1 cellular context compared by ENCODE assay signal in the genomic region with DNA sequence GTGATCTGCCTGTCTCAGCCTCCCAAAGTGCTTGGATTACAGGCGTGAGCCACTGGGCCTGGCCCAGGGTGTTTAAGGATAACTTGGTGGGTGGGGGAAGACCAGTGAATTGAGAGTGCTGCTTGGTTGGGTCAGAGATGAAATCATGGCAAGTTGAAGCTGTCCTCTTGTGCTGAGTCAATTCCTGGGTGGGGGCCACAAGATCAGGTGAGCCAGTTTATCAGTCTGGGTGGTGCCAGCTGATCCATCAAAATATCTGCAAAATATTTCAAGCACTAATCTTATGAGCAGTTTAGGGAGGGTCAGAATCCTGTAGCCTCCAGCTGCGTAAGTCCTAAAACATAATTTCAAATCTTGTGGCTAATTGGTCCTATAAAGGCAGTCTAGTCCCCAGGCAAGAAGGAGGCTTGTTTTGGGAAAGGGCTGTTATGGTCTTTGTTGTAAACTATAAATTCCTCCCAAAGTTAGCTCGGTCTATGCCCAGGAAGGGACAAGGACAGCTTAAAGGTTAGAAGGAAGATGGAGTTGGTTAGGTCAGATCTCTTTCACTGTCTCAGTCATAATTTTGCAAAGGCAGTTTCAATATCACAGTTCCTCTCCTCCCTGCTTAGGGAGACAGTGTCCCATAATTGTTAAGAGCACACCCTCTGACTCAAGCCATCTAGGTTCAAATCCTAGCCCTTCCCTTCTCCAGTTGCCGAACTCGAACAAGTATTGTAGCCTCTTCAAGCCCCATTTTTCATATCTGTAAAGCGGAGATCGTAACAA.
TF ChIP-seq lines count a peak whose summit lies in the region.

No MANE protein-coding gene starts in this region.

TF ChIP-seq in K562, 482 proteins besides CTCF, POLR2A, EP300 and RAD21 (continued from another document and continues in another):
- TF ChIP-seq, protein P1, sequence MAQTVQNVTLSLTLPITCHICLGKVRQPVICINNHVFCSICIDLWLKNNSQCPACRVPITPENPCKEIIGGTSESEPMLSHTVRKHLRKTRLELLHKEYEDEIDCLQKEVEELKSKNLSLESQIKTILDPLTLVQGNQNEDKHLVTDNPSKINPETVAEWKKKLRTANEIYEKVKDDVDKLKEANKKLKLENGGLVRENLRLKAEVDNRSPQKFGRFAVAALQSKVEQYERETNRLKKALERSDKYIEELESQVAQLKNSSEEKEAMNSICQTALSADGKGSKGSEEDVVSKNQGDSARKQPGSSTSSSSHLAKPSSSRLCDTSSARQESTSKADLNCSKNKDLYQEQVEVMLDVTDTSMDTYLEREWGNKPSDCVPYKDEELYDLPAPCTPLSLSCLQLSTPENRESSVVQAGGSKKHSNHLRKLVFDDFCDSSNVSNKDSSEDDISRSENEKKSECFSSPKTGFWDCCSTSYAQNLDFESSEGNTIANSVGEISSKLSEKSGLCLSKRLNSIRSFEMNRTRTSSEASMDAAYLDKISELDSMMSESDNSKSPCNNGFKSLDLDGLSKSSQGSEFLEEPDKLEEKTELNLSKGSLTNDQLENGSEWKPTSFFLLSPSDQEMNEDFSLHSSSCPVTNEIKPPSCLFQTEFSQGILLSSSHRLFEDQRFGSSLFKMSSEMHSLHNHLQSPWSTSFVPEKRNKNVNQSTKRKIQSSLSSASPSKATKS (CRISPR knock-in tag; IDR thresholded peaks at IDR 0.05) = no peak
- TF ChIP-seq MAZ (CRISPR knock-in tag; conservative IDR thresholded peaks at IDR 0.05 in 1 of 2, IDR thresholded peaks at IDR 0.05 in 1 of 2) = no peak
- peak; percentile 46 for TF ChIP-seq ETV1 (tag; conservative IDR thresholded peaks at IDR 0.05; ENCODE audit: low read depth)
- TF ChIP-seq NONO (IDR thresholded peaks at IDR 0.05; ENCODE audit: low read depth in 2 of 2, low read length in 1 of 2) = no peak
- TF ChIP-seq, protein P2, sequence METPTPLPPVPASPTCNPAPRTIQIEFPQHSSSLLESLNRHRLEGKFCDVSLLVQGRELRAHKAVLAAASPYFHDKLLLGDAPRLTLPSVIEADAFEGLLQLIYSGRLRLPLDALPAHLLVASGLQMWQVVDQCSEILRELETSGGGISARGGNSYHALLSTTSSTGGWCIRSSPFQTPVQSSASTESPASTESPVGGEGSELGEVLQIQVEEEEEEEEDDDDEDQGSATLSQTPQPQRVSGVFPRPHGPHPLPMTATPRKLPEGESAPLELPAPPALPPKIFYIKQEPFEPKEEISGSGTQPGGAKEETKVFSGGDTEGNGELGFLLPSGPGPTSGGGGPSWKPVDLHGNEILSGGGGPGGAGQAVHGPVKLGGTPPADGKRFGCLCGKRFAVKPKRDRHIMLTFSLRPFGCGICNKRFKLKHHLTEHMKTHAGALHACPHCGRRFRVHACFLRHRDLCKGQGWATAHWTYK (CRISPR knock-in tag; IDR thresholded peaks at IDR 0.05) = 0 out of 2 replicates have a peak, but pooled peaks have one; percentile 25
- TF ChIP-seq RBM15 (IDR thresholded peaks at IDR 0.05; ENCODE audit: insufficient read depth, low read length) = no peak
- TF ChIP-seq CREB1 (IDR thresholded peaks at IDR 0.05) = no peak
- TF ChIP-seq CREB1 (CRISPR knock-in tag; IDR thresholded peaks at IDR 0.05) = no peak
- TF ChIP-seq, protein P3, sequence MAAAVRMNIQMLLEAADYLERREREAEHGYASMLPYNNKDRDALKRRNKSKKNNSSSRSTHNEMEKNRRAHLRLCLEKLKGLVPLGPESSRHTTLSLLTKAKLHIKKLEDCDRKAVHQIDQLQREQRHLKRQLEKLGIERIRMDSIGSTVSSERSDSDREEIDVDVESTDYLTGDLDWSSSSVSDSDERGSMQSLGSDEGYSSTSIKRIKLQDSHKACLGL (CRISPR knock-in tag; IDR thresholded peaks at IDR 0.05; ENCODE audit: borderline replicate concordance, poor library complexity, severe bottlenecking) = no peak
- TF ChIP-seq, protein P4, sequence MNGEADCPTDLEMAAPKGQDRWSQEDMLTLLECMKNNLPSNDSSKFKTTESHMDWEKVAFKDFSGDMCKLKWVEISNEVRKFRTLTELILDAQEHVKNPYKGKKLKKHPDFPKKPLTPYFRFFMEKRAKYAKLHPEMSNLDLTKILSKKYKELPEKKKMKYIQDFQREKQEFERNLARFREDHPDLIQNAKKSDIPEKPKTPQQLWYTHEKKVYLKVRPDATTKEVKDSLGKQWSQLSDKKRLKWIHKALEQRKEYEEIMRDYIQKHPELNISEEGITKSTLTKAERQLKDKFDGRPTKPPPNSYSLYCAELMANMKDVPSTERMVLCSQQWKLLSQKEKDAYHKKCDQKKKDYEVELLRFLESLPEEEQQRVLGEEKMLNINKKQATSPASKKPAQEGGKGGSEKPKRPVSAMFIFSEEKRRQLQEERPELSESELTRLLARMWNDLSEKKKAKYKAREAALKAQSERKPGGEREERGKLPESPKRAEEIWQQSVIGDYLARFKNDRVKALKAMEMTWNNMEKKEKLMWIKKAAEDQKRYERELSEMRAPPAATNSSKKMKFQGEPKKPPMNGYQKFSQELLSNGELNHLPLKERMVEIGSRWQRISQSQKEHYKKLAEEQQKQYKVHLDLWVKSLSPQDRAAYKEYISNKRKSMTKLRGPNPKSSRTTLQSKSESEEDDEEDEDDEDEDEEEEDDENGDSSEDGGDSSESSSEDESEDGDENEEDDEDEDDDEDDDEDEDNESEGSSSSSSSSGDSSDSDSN (IDR thresholded peaks at IDR 0.05; ENCODE audit: borderline replicate concordance in 1 of 2, low read depth in 2 of 2, low read length in 2 of 2) = no peak
- no peak for TF ChIP-seq MXI1 (IDR thresholded peaks at IDR 0.05; ENCODE audit: low read depth, low read length)
- 0 out of 2 replicates have a peak, but pooled peaks have one; percentile 51 for TF ChIP-seq ZNF561 (CRISPR knock-in tag; conservative IDR thresholded peaks at IDR 0.05)
- TF ChIP-seq PHB (CRISPR knock-in tag; IDR thresholded peaks at IDR 0.05) = no peak
- TF ChIP-seq PTRF (tag; IDR thresholded peaks at IDR 0.05) = peak; percentile 80
- peak; percentile 72 for TF ChIP-seq TAF7 (tag; IDR thresholded peaks at IDR 0.05)
- no peak for TF ChIP-seq BCOR (IDR thresholded peaks at IDR 0.05)
- TF ChIP-seq TAL1 (IDR thresholded peaks at IDR 0.05) = no peak
- TF ChIP-seq, protein P5, sequence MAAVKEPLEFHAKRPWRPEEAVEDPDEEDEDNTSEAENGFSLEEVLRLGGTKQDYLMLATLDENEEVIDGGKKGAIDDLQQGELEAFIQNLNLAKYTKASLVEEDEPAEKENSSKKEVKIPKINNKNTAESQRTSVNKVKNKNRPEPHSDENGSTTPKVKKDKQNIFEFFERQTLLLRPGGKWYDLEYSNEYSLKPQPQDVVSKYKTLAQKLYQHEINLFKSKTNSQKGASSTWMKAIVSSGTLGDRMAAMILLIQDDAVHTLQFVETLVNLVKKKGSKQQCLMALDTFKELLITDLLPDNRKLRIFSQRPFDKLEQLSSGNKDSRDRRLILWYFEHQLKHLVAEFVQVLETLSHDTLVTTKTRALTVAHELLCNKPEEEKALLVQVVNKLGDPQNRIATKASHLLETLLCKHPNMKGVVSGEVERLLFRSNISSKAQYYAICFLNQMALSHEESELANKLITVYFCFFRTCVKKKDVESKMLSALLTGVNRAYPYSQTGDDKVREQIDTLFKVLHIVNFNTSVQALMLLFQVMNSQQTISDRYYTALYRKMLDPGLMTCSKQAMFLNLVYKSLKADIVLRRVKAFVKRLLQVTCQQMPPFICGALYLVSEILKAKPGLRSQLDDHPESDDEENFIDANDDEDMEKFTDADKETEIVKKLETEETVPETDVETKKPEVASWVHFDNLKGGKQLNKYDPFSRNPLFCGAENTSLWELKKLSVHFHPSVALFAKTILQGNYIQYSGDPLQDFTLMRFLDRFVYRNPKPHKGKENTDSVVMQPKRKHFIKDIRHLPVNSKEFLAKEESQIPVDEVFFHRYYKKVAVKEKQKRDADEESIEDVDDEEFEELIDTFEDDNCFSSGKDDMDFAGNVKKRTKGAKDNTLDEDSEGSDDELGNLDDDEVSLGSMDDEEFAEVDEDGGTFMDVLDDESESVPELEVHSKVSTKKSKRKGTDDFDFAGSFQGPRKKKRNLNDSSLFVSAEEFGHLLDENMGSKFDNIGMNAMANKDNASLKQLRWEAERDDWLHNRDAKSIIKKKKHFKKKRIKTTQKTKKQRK (IDR thresholded peaks at IDR 0.05; ENCODE audit: borderline replicate concordance, low read depth, low read length) = no peak
- no peak for TF ChIP-seq ELF2 (CRISPR knock-in tag; IDR thresholded peaks at IDR 0.05)
- TF ChIP-seq ZEB2 (IDR thresholded peaks at IDR 0.05) = no peak
- TF ChIP-seq FOXK1 (CRISPR knock-in tag; IDR thresholded peaks at IDR 0.05; ENCODE audit: borderline replicate concordance) = no peak
- no peak for TF ChIP-seq TFAM (CRISPR knock-in tag; conservative IDR thresholded peaks at IDR 0.05)
- TF ChIP-seq SMARCC2 (IDR thresholded peaks at IDR 0.05; ENCODE audit: low read depth) = no peak
- TF ChIP-seq THRAP3 (IDR thresholded peaks at IDR 0.05; ENCODE audit: borderline replicate concordance) = no peak
- TF ChIP-seq ARID1B (IDR thresholded peaks at IDR 0.05) = no peak
- TF ChIP-seq, protein P6, sequence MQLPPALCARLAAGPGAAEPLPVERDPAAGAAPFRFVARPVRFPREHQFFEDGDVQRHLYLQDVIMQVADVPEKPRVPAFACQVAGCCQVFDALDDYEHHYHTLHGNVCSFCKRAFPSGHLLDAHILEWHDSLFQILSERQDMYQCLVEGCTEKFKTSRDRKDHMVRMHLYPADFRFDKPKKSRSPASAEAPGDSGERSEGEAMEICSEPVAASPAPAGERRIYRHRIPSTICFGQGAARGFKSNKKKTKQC (CRISPR knock-in tag; IDR thresholded peaks at IDR 0.05) = no peak
- no peak for TF ChIP-seq FOXM1 (IDR thresholded peaks at IDR 0.05; ENCODE audit: low read depth)
- TF ChIP-seq FOXM1 (CRISPR knock-in tag; IDR thresholded peaks at IDR 0.05; ENCODE audit: low read depth) = no peak
- TF ChIP-seq, protein P7, sequence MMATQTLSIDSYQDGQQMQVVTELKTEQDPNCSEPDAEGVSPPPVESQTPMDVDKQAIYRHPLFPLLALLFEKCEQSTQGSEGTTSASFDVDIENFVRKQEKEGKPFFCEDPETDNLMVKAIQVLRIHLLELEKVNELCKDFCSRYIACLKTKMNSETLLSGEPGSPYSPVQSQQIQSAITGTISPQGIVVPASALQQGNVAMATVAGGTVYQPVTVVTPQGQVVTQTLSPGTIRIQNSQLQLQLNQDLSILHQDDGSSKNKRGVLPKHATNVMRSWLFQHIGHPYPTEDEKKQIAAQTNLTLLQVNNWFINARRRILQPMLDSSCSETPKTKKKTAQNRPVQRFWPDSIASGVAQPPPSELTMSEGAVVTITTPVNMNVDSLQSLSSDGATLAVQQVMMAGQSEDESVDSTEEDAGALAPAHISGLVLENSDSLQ (IDR thresholded peaks at IDR 0.05) = no peak
- TF ChIP-seq SAP30 (IDR thresholded peaks at IDR 0.05; ENCODE audit: borderline replicate concordance, insufficient read depth, low read depth, low read length, poor library complexity, severe bottlenecking) = no peak
- TF ChIP-seq, protein P8, sequence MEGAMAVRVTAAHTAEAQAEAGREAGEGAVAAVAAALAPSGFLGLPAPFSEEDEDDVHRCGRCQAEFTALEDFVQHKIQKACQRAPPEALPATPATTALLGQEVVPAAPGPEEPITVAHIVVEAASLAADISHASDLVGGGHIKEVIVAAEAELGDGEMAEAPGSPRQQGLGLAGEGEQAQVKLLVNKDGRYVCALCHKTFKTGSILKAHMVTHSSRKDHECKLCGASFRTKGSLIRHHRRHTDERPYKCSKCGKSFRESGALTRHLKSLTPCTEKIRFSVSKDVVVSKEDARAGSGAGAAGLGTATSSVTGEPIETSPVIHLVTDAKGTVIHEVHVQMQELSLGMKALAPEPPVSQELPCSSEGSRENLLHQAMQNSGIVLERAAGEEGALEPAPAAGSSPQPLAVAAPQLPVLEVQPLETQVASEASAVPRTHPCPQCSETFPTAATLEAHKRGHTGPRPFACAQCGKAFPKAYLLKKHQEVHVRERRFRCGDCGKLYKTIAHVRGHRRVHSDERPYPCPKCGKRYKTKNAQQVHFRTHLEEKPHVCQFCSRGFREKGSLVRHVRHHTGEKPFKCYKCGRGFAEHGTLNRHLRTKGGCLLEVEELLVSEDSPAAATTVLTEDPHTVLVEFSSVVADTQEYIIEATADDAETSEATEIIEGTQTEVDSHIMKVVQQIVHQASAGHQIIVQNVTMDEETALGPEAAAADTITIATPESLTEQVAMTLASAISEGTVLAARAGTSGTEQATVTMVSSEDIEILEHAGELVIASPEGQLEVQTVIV (CRISPR knock-in tag; IDR thresholded peaks at IDR 0.05; ENCODE audit: borderline replicate concordance) = no peak
- TF ChIP-seq PHTF2 (CRISPR knock-in tag; IDR thresholded peaks at IDR 0.05) = no peak
- no peak for TF ChIP-seq HSF4 (CRISPR knock-in tag; IDR thresholded peaks at IDR 0.05; ENCODE audit: borderline replicate concordance)
- TF ChIP-seq, protein P9, sequence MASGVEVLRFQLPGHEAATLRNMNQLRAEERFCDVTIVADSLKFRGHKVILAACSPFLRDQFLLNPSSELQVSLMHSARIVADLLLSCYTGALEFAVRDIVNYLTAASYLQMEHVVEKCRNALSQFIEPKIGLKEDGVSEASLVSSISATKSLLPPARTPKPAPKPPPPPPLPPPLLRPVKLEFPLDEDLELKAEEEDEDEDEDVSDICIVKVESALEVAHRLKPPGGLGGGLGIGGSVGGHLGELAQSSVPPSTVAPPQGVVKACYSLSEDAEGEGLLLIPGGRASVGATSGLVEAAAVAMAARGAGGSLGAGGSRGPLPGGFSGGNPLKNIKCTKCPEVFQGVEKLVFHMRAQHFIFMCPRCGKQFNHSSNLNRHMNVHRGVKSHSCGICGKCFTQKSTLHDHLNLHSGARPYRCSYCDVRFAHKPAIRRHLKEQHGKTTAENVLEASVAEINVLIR (CRISPR knock-in tag; IDR thresholded peaks at IDR 0.05) = no peak
- TF ChIP-seq, protein P10, sequence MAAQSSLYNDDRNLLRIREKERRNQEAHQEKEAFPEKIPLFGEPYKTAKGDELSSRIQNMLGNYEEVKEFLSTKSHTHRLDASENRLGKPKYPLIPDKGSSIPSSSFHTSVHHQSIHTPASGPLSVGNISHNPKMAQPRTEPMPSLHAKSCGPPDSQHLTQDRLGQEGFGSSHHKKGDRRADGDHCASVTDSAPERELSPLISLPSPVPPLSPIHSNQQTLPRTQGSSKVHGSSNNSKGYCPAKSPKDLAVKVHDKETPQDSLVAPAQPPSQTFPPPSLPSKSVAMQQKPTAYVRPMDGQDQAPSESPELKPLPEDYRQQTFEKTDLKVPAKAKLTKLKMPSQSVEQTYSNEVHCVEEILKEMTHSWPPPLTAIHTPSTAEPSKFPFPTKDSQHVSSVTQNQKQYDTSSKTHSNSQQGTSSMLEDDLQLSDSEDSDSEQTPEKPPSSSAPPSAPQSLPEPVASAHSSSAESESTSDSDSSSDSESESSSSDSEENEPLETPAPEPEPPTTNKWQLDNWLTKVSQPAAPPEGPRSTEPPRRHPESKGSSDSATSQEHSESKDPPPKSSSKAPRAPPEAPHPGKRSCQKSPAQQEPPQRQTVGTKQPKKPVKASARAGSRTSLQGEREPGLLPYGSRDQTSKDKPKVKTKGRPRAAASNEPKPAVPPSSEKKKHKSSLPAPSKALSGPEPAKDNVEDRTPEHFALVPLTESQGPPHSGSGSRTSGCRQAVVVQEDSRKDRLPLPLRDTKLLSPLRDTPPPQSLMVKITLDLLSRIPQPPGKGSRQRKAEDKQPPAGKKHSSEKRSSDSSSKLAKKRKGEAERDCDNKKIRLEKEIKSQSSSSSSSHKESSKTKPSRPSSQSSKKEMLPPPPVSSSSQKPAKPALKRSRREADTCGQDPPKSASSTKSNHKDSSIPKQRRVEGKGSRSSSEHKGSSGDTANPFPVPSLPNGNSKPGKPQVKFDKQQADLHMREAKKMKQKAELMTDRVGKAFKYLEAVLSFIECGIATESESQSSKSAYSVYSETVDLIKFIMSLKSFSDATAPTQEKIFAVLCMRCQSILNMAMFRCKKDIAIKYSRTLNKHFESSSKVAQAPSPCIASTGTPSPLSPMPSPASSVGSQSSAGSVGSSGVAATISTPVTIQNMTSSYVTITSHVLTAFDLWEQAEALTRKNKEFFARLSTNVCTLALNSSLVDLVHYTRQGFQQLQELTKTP (IDR thresholded peaks at IDR 0.05; ENCODE audit: low read depth in 1 of 2, partially characterized antibody in 2 of 2) = no peak
